ENCODE assay signal across 1 cellular context in the genomic region with DNA sequence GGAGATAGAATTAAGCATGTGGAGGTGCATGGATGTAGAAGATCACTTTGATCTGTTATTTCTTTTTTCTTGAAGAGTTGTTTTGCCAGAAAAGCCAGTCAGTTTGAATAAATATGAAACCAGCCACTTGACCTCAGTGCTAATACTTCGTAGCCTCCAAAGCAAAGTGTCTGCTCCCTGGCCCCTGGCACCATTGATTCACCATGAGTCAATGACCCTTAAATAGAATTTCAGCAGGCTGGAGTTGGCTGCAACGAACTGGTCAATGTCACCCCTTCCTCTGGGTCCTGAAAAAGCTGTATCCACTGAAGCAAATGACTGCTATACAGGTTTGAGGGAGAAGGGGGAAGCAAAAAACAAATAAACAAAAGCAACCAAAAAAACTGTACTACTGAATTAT.
TF ChIP-seq lines count a peak whose summit lies in the region.

No MANE protein-coding gene starts in this region.

TF ChIP-seq in HCT116, 20 proteins besides CTCF, POLR2A, EP300 and RAD21 (continued from another document):
- TF ChIP-seq, protein P1, sequence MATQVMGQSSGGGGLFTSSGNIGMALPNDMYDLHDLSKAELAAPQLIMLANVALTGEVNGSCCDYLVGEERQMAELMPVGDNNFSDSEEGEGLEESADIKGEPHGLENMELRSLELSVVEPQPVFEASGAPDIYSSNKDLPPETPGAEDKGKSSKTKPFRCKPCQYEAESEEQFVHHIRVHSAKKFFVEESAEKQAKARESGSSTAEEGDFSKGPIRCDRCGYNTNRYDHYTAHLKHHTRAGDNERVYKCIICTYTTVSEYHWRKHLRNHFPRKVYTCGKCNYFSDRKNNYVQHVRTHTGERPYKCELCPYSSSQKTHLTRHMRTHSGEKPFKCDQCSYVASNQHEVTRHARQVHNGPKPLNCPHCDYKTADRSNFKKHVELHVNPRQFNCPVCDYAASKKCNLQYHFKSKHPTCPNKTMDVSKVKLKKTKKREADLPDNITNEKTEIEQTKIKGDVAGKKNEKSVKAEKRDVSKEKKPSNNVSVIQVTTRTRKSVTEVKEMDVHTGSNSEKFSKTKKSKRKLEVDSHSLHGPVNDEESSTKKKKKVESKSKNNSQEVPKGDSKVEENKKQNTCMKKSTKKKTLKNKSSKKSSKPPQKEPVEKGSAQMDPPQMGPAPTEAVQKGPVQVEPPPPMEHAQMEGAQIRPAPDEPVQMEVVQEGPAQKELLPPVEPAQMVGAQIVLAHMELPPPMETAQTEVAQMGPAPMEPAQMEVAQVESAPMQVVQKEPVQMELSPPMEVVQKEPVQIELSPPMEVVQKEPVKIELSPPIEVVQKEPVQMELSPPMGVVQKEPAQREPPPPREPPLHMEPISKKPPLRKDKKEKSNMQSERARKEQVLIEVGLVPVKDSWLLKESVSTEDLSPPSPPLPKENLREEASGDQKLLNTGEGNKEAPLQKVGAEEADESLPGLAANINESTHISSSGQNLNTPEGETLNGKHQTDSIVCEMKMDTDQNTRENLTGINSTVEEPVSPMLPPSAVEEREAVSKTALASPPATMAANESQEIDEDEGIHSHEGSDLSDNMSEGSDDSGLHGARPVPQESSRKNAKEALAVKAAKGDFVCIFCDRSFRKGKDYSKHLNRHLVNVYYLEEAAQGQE (IDR thresholded peaks at IDR 0.05; ENCODE audit: low read depth), result no peak
- no peak; the same call in 1 of the 2 replicates for TF ChIP-seq SP1 (IDR thresholded peaks at IDR 0.05; ENCODE audit: low read depth)
- TF ChIP-seq ZFX (IDR thresholded peaks at IDR 0.05), result no peak
